10 cellular contexts compared by ENCODE assay signal in genomic region chr16:66402166-66402565, GRCh38. TPM values are rescaled to one million over a fixed set of nuclear protein-coding genes. Genes with fewer than 3 reads are reported as not detected.
"Had no signal": no experiment of that assay in that cellular context is flagged by ENCODE, and none has a peak within 500 bp of the region (broad histone marks: within the 10 kb centered on the region; RNA-seq: fewer than 3 reads in every experiment).

No MANE protein-coding gene starts in this region.

- H3K4me3 Mint-ChIP-seq: H9, IgD-negative memory B cell had no signal

- H3K27ac Mint-ChIP-seq: H9, IgD-negative memory B cell had no signal

- DNase-seq: GM23248, GOT3, H9, HCEC 1CT, KBM-7 had no signal

- H3K4me3 ChIP-seq: GM23248 had no signal

- H3K27ac ChIP-seq: GM23248, HL-60 had no signal

- H3K36me3 Mint-ChIP-seq: IgD-negative memory B cell had no signal

- ATAC-seq: HepG2 had no signal

RNA-seq across cellular contexts. Expression of gene BEAN1, which starts 24.9 kb away (rescaled TPM):
- total RNA-seq: HT1080 had no signal

RNA-seq across cellular contexts. Expression of gene CDH5, which starts 35.7 kb away (rescaled TPM):
- total RNA-seq: GM23248, H4 had no signal
